Comparison of ENCODE assay signal across 16 cellular contexts in the genomic region with DNA sequence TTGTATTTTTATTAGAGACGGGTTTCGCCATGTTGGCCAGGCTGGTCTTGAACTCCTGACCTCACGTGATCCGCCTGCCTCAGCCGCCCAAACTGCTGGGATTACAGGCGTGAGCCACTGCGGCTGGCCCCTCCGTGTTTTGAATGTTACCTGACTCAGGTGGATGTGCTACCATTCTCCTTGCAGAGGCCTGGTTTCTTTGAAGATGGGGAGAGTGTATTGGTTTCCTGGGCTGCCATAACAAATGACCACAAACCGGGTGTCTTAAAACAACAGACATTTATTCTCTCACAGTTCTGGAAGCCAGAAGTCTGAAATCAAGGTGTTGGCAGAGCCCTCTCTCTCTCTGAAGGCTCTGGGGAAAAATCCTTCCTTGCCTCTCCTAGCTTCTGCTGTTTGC.
DNase-seq lines count a peak whose midpoint lies in the region; ATAC-seq and TF ChIP-seq lines count a peak whose summit lies in the region.
"Had no signal": no experiment of that assay in that cellular context is flagged by ENCODE, and none has a peak within 500 bp of the region (broad histone marks: within the 10 kb centered on the region; RNA-seq: fewer than 3 reads in every experiment).

No MANE protein-coding gene starts in this region.

- no peaks in the 10 kb centered on the region for H3K36me3 Mint-ChIP-seq in T-helper 1 cell treated with Interleukin-12 subunit alpha and Interleukin-12 subunit beta and Interleukin-4 antibody, amounts not matched to agents 30 μg/mL and 1 μg/mL, for 36 hours (ENCODE audit: low read depth)
- no peaks in the 10 kb centered on the region for H3K36me3 Mint-ChIP-seq in CD8-positive, alpha-beta memory T cell
- H3K36me3 Mint-ChIP-seq in activated CD8-positive, alpha-beta T cell treated with anti-CD3 and anti-CD28 coated beads, Interleukin-2, amount 10 ng/mL, durations not matched to agents 7 days and 5 days (ENCODE audit: low read depth), result no peaks in the 10 kb centered on the region
- no peaks in the 10 kb centered on the region for H3K36me3 Mint-ChIP-seq in natural killer cell
- H3K36me3 Mint-ChIP-seq: activated naive CD4-positive, alpha-beta T cell treated with anti-CD3 and anti-CD28 coated beads, Interleukin-2, amount 50 U/mL, for 24 hours; type B pancreatic cell had no signal

- H3K4me1 Mint-ChIP-seq in T-helper 1 cell treated with Interleukin-12 subunit alpha and Interleukin-12 subunit beta and Interleukin-4 antibody, amounts not matched to agents 30 μg/mL and 1 μg/mL, for 36 hours (ENCODE audit: low read depth), result peaks cover 54% of the 10 kb centered on the region
- H3K4me1 Mint-ChIP-seq in CD8-positive, alpha-beta memory T cell, result peaks cover 59 to 76% (median 70%) of the 10 kb centered on the region in 3 donors
- H3K4me1 Mint-ChIP-seq in activated CD8-positive, alpha-beta T cell treated with anti-CD3 and anti-CD28 coated beads, Interleukin-2, amount 10 ng/mL, durations not matched to agents 7 days and 5 days (ENCODE audit: low read depth), result peaks cover 73% of the 10 kb centered on the region
- H3K4me1 Mint-ChIP-seq in natural killer cell, result peaks cover 58 to 62% of the 10 kb centered on the region in 2 donors

- H3K9me3 ChIP-seq in CD8-positive, alpha-beta memory T cell (ENCODE audit: low read length), result no peaks in the 10 kb centered on the region
- H3K9me3 ChIP-seq: colonic mucosa had no signal

- no peaks in the 10 kb centered on the region for H3K36me3 ChIP-seq in CD8-positive, alpha-beta memory T cell (ENCODE audit: insufficient read depth, low read length)
- H3K36me3 ChIP-seq: colonic mucosa, WERI-Rb-1 had no signal

- no peak for TF ChIP-seq CTCF in natural killer cell (IDR thresholded peaks at IDR 0.05)

- no peaks in the 10 kb centered on the region for H3K27me3 ChIP-seq in CD8-positive, alpha-beta memory T cell (ENCODE audit: insufficient read depth, low read length, poor library complexity, severe bottlenecking)
- H3K27me3 ChIP-seq: colonic mucosa had no signal

- H3K27ac Mint-ChIP-seq in T-helper 1 cell treated with Interleukin-12 subunit alpha and Interleukin-12 subunit beta and Interleukin-4 antibody, amounts not matched to agents 30 μg/mL and 1 μg/mL, for 36 hours, result peak overlapping the region; percentile 62
- peak overlapping the region; percentile 68 to 90 (median 84) for H3K27ac Mint-ChIP-seq in CD8-positive, alpha-beta memory T cell
- H3K27ac Mint-ChIP-seq in activated CD8-positive, alpha-beta T cell treated with anti-CD3 and anti-CD28 coated beads, Interleukin-2, amount 10 ng/mL, durations not matched to agents 7 days and 5 days, result peak overlapping the region; percentile 82
- peak overlapping the region; percentile 6 to 83 for H3K27ac Mint-ChIP-seq in natural killer cell

- DNase-seq in T-helper 1 cell (no peak), natural killer cell (no peak), caudate nucleus (lab: John Stamatoyannopoulos, UW) (no peak), HEK293T (ENCODE audit: extremely low spot score) (no peak)
- DNase-seq in CD8-positive, alpha-beta memory T cell, result peak in 2 of 5 donors; percentile 33 to 37
- DNase-seq in activated CD8-positive, alpha-beta T cell treated with anti-CD3 and anti-CD28 coated beads, Interleukin-2, amount 10 ng/mL, durations not matched to agents 7 days and 5 days, result peak; percentile 46
- DNase-seq: colonic mucosa, NCI-H1417 treated with DMSO at 0.1 percent for 48 hours, NCI-H526 had no signal

- H3K27me3 Mint-ChIP-seq in T-helper 1 cell treated with Interleukin-12 subunit alpha and Interleukin-12 subunit beta and Interleukin-4 antibody, amounts not matched to agents 30 μg/mL and 1 μg/mL, for 36 hours (ENCODE audit: low read depth), result no peaks in the 10 kb centered on the region
- H3K27me3 Mint-ChIP-seq in CD8-positive, alpha-beta memory T cell, result peaks cover 0 to 2% of the 10 kb centered on the region in 2 donors
- no peaks in the 10 kb centered on the region for H3K27me3 Mint-ChIP-seq in activated CD8-positive, alpha-beta T cell treated with anti-CD3 and anti-CD28 coated beads, Interleukin-2, amount 10 ng/mL, durations not matched to agents 7 days and 5 days (ENCODE audit: low read depth)
- H3K27me3 Mint-ChIP-seq in natural killer cell (ENCODE audit: low read depth in 2 of 2), result no peaks in the 10 kb centered on the region
- H3K27me3 Mint-ChIP-seq: activated naive CD4-positive, alpha-beta T cell treated with anti-CD3 and anti-CD28 coated beads, Interleukin-2, amount 50 U/mL, for 24 hours; stimulated activated naive CD8-positive, alpha-beta T cell treated with anti-CD3 and anti-CD28 coated beads, Interleukin-15, Interleukin-2, amounts not matched to agents 100 ng/mL and 50 ng/mL, for 24 hours; type B pancreatic cell had no signal

- no peak overlapping the region for H3K4me3 Mint-ChIP-seq in T-helper 1 cell treated with Interleukin-12 subunit alpha and Interleukin-12 subunit beta and Interleukin-4 antibody, amounts not matched to agents 30 μg/mL and 1 μg/mL, for 36 hours
- peak overlapping the region in 6 of 7 donors; percentile 47 to 86 (median 72) for H3K4me3 Mint-ChIP-seq in CD8-positive, alpha-beta memory T cell
- peak overlapping the region; percentile 48 for H3K4me3 Mint-ChIP-seq in activated CD8-positive, alpha-beta T cell treated with anti-CD3 and anti-CD28 coated beads, Interleukin-2, amount 10 ng/mL, durations not matched to agents 7 days and 5 days
- H3K4me3 Mint-ChIP-seq in natural killer cell, result peak overlapping the region; percentile 69

- H3K9me3 Mint-ChIP-seq in T-helper 1 cell treated with Interleukin-12 subunit alpha and Interleukin-12 subunit beta and Interleukin-4 antibody, amounts not matched to agents 30 μg/mL and 1 μg/mL, for 36 hours, result no peaks in the 10 kb centered on the region
- H3K9me3 Mint-ChIP-seq in CD8-positive, alpha-beta memory T cell, result no peaks in the 10 kb centered on the region
- H3K9me3 Mint-ChIP-seq in activated CD8-positive, alpha-beta T cell treated with anti-CD3 and anti-CD28 coated beads, Interleukin-2, amount 10 ng/mL, durations not matched to agents 7 days and 5 days (ENCODE audit: insufficient read depth), result no peaks in the 10 kb centered on the region
- no peaks in the 10 kb centered on the region for H3K9me3 Mint-ChIP-seq in natural killer cell
- H3K9me3 Mint-ChIP-seq: activated naive CD4-positive, alpha-beta T cell treated with anti-CD3 and anti-CD28 coated beads, Interleukin-2, amount 50 U/mL, for 24 hours; stimulated activated naive CD8-positive, alpha-beta T cell treated with anti-CD3 and anti-CD28 coated beads, Interleukin-15, Interleukin-2, amounts not matched to agents 100 ng/mL and 50 ng/mL, for 24 hours; type B pancreatic cell had no signal

- intact Hi-C loops in natural killer cell (cut with micrococcal nuclease), result loop anchor here (2.0 kb wide), 1 partner anchor 26 kb away; no protein-coding TSS in a partner anchor

- H3K27ac ChIP-seq in CD8-positive, alpha-beta memory T cell (ENCODE audit: low read depth, low read length), result no peak overlapping the region
- H3K27ac ChIP-seq in caudate nucleus (ENCODE audit: low read depth, low read length), result no peak overlapping the region
- H3K27ac ChIP-seq: 22Rv1, colonic mucosa, WERI-Rb-1 had no signal

- POLR2A ChIA-PET in CD8-positive, alpha-beta memory T cell (lab: Charles Lee), result interaction anchor here (0.9 to 1.6 kb wide), 4 partner anchors 12 to 140 kb away, joined by 3 to 5 read pairs (median 3); no protein-coding TSS in a partner anchor
- POLR2A ChIA-PET in activated CD8-positive, alpha-beta T cell treated with anti-CD3 and anti-CD28 coated beads, Interleukin-2, amount 10 ng/mL, durations not matched to agents 7 days and 5 days (lab: Charles Lee), result interaction anchor here (1.2 to 1.5 kb wide), 6 partner anchors 9 to 99 kb away, joined by 3 to 9 read pairs (median 6); no protein-coding TSS in a partner anchor
- POLR2A ChIA-PET in HEK293T (lab: Yijun Ruan, JAX), result interaction anchor here (1.1 kb wide), 1 partner anchor 166 kb away, joined by 3 read pairs; no protein-coding TSS in a partner anchor

- CTCF ChIA-PET in CD8-positive, alpha-beta memory T cell (lab: Charles Lee), result interaction anchor here (0.7 to 2.7 kb wide), 11 partner anchors 14 to 140 kb away, joined by 3 to 13 read pairs (median 3); no protein-coding TSS in a partner anchor
- CTCF ChIA-PET in activated CD8-positive, alpha-beta T cell treated with anti-CD3 and anti-CD28 coated beads, Interleukin-2, amount 10 ng/mL, durations not matched to agents 7 days and 5 days (lab: Charles Lee), result interaction anchor here (0.7 to 3.3 kb wide), 17 partner anchors 10 to 191 kb away, joined by 3 to 28 read pairs (median 6); a partner anchor contains a TSS
- CTCF ChIA-PET in HEK293T (lab: Yijun Ruan, JAX), result no interaction called here

- ATAC-seq in activated CD8-positive, alpha-beta T cell treated with anti-CD3 and anti-CD28 coated beads, Interleukin-2, amount 10 ng/mL, durations not matched to agents 7 days and 5 days, result no peak
- ATAC-seq in natural killer cell (no peak), HG03457 (IDR thresholded peaks at IDR 0.05; ENCODE audit: unreplicated experiment) (no peak)

- peaks cover 56% of the 10 kb centered on the region for H3K4me1 ChIP-seq in CD8-positive, alpha-beta memory T cell (ENCODE audit: insufficient read depth, low read length)
- H3K4me1 ChIP-seq: colonic mucosa had no signal

- H3K4me3 ChIP-seq in CD8-positive, alpha-beta memory T cell (ENCODE audit: low read length), result no peak overlapping the region
- H3K4me3 ChIP-seq: colonic mucosa had no signal

TF ChIP-seq in HEK293T, 16 proteins besides CTCF, POLR2A, EP300 and RAD21:
- TF ChIP-seq, protein P1, sequence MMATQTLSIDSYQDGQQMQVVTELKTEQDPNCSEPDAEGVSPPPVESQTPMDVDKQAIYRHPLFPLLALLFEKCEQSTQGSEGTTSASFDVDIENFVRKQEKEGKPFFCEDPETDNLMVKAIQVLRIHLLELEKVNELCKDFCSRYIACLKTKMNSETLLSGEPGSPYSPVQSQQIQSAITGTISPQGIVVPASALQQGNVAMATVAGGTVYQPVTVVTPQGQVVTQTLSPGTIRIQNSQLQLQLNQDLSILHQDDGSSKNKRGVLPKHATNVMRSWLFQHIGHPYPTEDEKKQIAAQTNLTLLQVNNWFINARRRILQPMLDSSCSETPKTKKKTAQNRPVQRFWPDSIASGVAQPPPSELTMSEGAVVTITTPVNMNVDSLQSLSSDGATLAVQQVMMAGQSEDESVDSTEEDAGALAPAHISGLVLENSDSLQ (IDR thresholded peaks at IDR 0.05), result no peak
- no peak for TF ChIP-seq ZNF384 (IDR thresholded peaks at IDR 0.05)
